Comparison of ENCODE assay signal across 14 cellular contexts in the genomic region with DNA sequence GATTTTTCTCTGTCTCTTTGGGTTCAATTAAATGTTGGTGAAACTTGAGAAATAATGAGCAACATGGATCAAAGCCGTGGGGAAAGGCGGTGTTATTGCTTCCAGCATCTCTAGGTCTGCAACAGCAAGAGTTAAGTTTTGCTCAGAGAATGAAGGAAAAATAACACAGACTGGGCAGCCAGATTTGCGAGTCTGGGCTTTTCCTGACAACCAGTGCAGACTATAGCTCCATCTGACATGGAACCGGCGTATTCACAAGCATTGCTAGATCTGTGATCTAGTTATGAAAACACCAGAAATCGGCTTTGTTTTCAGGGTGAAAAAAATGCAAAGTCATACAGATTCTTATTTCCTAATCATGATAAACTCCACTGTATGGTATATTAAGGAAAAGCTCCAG.
"Had no signal": no experiment of that assay in that cellular context is flagged by ENCODE, and none has a peak within 500 bp of the region (broad histone marks: within the 10 kb centered on the region; RNA-seq: fewer than 3 reads in every experiment).

No MANE protein-coding gene starts in this region.

- H3K9me3 ChIP-seq: colonic mucosa, right atrium auricular region, tibial nerve had no signal

- H3K27ac Mint-ChIP-seq: activated naive CD4-positive, alpha-beta T cell treated with anti-CD3 and anti-CD28 coated beads, Interleukin-2, amount 50 U/mL, for 72 hours; stimulated activated effector memory CD8-positive, alpha-beta T cell treated with anti-CD3 and anti-CD28 coated beads, Interleukin-12 subunit alpha, Interleukin-12 subunit beta, amount 100 ng/mL, for 72 hours had no signal

- H3K4me3 Mint-ChIP-seq: stimulated activated effector memory CD8-positive, alpha-beta T cell treated with anti-CD3 and anti-CD28 coated beads, Interleukin-12 subunit alpha, Interleukin-12 subunit beta, amount 100 ng/mL, for 72 hours had no signal

- H3K9me3 Mint-ChIP-seq: stimulated activated effector memory CD8-positive, alpha-beta T cell treated with anti-CD3 and anti-CD28 coated beads, Interleukin-12 subunit alpha, Interleukin-12 subunit beta, amount 100 ng/mL, for 72 hours had no signal

- DNase-seq: activated CD4-positive, alpha-beta T cell treated with anti-CD3 and anti-CD28 coated beads, Interleukin-2, amount 50 U/mL, for 1 hour; activated CD4-positive, CD25-positive, alpha-beta regulatory T cell; activated effector memory CD4-positive, alpha-beta T cell treated with Interleukin-2 at 50 U/mL for 16 hours; activated T-cell treated with anti-CD3 and anti-CD28 coated beads, Interleukin-2, amount 50 U/mL, for 1 hour; colonic mucosa; effector memory CD4-positive, alpha-beta T cell; hippocampal formation; small intestine had no signal

- H3K27me3 ChIP-seq: colonic mucosa, neutrophil, right atrium auricular region, tibial nerve had no signal

- ATAC-seq: activated naive CD4-positive, alpha-beta T cell treated with anti-CD3 and anti-CD28 coated beads, Interleukin-2, amount 50 U/mL, for 72 hours; stimulated activated effector memory CD8-positive, alpha-beta T cell treated with anti-CD3 and anti-CD28 coated beads, Interleukin-12 subunit alpha, Interleukin-12 subunit beta, amount 100 ng/mL, for 72 hours had no signal

- H3K4me3 ChIP-seq: colonic mucosa, right atrium auricular region, tibial nerve had no signal

- H3K27ac ChIP-seq: colonic mucosa, epithelial cell of prostate, neutrophil, right atrium auricular region, tibial nerve had no signal

- H3K36me3 Mint-ChIP-seq: activated naive CD4-positive, alpha-beta T cell treated with anti-CD3 and anti-CD28 coated beads, Interleukin-2, amount 50 U/mL, for 72 hours; stimulated activated effector memory CD8-positive, alpha-beta T cell treated with anti-CD3 and anti-CD28 coated beads, Interleukin-12 subunit alpha, Interleukin-12 subunit beta, amount 100 ng/mL, for 72 hours had no signal

- H3K36me3 ChIP-seq: colonic mucosa, neutrophil, right atrium auricular region, tibial nerve had no signal
